Comparison of ENCODE assay signal across 9 cellular contexts in genomic region chr16:1662543-1662942, GRCh38.
"Had no signal": no experiment of that assay in that cellular context is flagged by ENCODE, and none has a peak within 500 bp of the region (broad histone marks: within the 10 kb centered on the region; RNA-seq: fewer than 3 reads in every experiment).

No MANE protein-coding gene starts in this region.

- H3K4me3 Mint-ChIP-seq: GM23338, H9, HFFc6 had no signal

- H3K9me3 Mint-ChIP-seq: GM23338, H9, HFFc6 had no signal

- H3K4me3 ChIP-seq: GM23248, GM23338, HAP-1 had no signal

- H3K4me2 ChIP-seq: GM23338 had no signal

- DNase-seq: GM23248, GOT3, H7, H9, HCEC 1CT, HFFc6 had no signal

- H3K9me3 ChIP-seq: HAP-1 had no signal

- H3K4me1 ChIP-seq: HAP-1 had no signal

- H2AFZ ChIP-seq: GM23248, GM23338 had no signal

- H3K9ac ChIP-seq: GM23248 had no signal

- H3K4me1 Mint-ChIP-seq: GM23338, H9 had no signal

- ATAC-seq: GM23338, HCT116 had no signal

- H3K27ac ChIP-seq: GM23248 had no signal

- H3K27ac Mint-ChIP-seq: GM23338, H9, HFFc6 had no signal
